ENCODE assay signal across 21 cellular contexts in the genomic region with DNA sequence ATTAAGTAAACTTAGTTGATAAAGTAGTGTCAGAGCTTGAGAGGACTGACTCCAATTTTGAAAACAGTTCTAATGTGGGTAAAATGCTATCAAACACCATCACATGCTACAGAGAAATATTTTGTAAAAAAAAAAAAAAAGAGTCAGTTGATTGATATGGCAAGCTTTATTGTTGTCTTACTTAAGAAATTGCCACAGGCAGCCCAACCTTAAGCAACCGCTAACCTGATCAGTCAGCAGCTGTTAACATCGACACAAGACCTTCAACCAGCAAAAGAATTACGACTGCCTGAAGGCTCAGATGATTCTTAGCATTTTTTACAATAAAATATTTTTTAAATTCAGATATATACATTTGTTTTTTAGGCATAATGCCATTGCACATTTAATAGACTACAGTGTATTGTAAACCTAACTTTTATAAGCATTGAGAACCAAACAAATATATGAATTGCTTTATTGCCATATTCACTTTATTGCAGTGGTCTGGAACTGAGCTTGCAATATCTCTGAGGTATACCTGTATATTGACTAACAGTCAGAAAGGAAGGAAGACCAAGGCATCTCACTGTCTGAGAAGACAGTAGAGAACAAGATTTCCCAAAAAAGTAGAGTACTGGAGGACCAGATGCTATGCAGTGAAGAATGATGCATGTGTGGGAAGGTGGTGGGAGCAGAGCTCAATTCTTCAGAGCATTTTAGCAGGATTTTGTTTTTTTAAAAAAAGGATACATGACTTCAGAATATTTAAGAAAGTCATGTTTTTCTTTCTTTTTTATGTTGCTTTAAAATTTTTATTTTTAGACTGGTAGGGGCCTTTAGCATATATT.
"Had no signal": no experiment of that assay in that cellular context is flagged by ENCODE, and none has a peak within 500 bp of the region (broad histone marks: within the 10 kb centered on the region; RNA-seq: fewer than 3 reads in every experiment).

No MANE protein-coding gene starts in this region.

- H3K4me1 ChIP-seq: SJSA1 had no signal

- DNase-seq: IMR-90, Karpas-422, KG1, MG63, NCI-H1092, NCI-H1105 treated with DMSO at 0.1 percent for 48 hours, NCI-H1417 treated with DMSO at 0.1 percent for 48 hours, NCI-H146, NCI-H1694 treated with DMSO at 0.1 percent for 48 hours, NCI-H1930, NCI-H2081, NCI-H2107, NCI-H2227 treated with DMSO at 0.1 percent for 48 hours, NCI-H524, NCI-H526 treated with DMSO at 0.1 percent for 48 hours, NCI-H748 treated with DMSO at 0.1 percent for 48 hours, Right ventricle myocardium superior, RPMI8226, SIG-M5 had no signal

- H3K4me3 ChIP-seq: MG63, SJSA1, SK-N-MC had no signal

- H3K27ac ChIP-seq: SJSA1, SK-N-MC had no signal

- H3K27me3 ChIP-seq: MG63, SJSA1 had no signal

- H3K36me3 ChIP-seq: MG63, SJSA1 had no signal
